ENCODE assay signal across 22 cellular contexts in genomic region chr2:158775273-158776027, GRCh38. TPM values are rescaled to one million over a fixed set of nuclear protein-coding genes. Genes with fewer than 3 reads are reported as not detected.
"Had no signal": no experiment of that assay in that cellular context is flagged by ENCODE, and none has a peak within 500 bp of the region (broad histone marks: within the 10 kb centered on the region; RNA-seq: fewer than 3 reads in every experiment).

No MANE protein-coding gene starts in this region.

- H3K9me3 ChIP-seq: heart left ventricle had no signal

- H3K27me3 ChIP-seq: dorsolateral prefrontal cortex, heart left ventricle had no signal

- H3K27ac ChIP-seq: heart left ventricle had no signal

- H3K4me3 ChIP-seq: dorsolateral prefrontal cortex, heart left ventricle, smooth muscle cell had no signal

- H3K36me3 ChIP-seq: heart left ventricle had no signal

- ATAC-seq: heart left ventricle; left colon; naive thymus-derived CD4-positive, alpha-beta T cell; right cardiac atrium had no signal

- DNase-seq: cortex of kidney; dorsolateral prefrontal cortex; effector CD8-positive, alpha-beta T cell; heart left ventricle; hippocampal formation; left colon; mammary epithelial cell; naive thymus-derived CD4-positive, alpha-beta T cell; posterior cingulate gyrus; right cardiac atrium; stimulated activated CD4-positive, alpha-beta T cell treated with anti-CD3 and anti-CD28 coated beads, Interleukin-2, amount 100 ng/mL, for 48 hours; stimulated activated naive CD4-positive, alpha-beta T cell treated with Interleukin-2 at 50 U/mL for 16 hours; trophoblast cell had no signal

RNA-seq across cellular contexts. Expression of gene DAPL1, which starts 19.7 kb away (rescaled TPM):
- total RNA-seq: frontal cortex; glomerular endothelial cell; heart left ventricle; kidney epithelial cell; left colon; mesenteric fat pad; mononuclear cell; naive thymus-derived CD4-positive, alpha-beta T cell; neural crest cell; osteocyte; right cardiac atrium; smooth muscle cell; urinary bladder had no signal
- polyA plus RNA-seq: naive thymus-derived CD4-positive, alpha-beta T cell; right cardiac atrium; smooth muscle cell had no signal
